9 cellular contexts compared by ENCODE assay signal in genomic region chr1:153490272-153491051, GRCh38. TPM values are rescaled to one million over a fixed set of nuclear protein-coding genes. Genes with fewer than 3 reads are reported as not detected.
DNase-seq lines count a peak whose midpoint lies in the region; ATAC-seq, FAIRE-seq and TF ChIP-seq lines count a peak whose summit lies in the region.
"Had no signal": no experiment of that assay in that cellular context is flagged by ENCODE, and none has a peak within 500 bp of the region (broad histone marks: within the 10 kb centered on the region; RNA-seq: fewer than 3 reads in every experiment).

No MANE protein-coding gene starts in this region.

- CTCF ChIA-PET in RWPE1 (lab: Yijun Ruan, JAX), result interaction anchor here (0.6 to 7.1 kb wide), 3 partner anchors 35 to 515 kb away, joined by 3 to 143 read pairs (median 3); partner anchors contain the start of gene S100A9

- no peak for TF ChIP-seq POLR2A in GM12892 (IDR thresholded peaks at IDR 0.05; ENCODE audit: low read depth, low read length)

- TF ChIP-seq CTCF in AG10803 (conservative IDR thresholded peaks at IDR 0.05; ENCODE audit: low read length), result peak; percentile 12; the same call in 1 of the 2 replicates
- no peak for TF ChIP-seq CTCF in RWPE1 (conservative IDR thresholded peaks at IDR 0.05; ENCODE audit: low read depth)

- H3K4me3 ChIP-seq in AG10803 (ENCODE audit: low read length) (no peak overlapping the region), skin epidermis (no peak overlapping the region)
- H3K4me3 ChIP-seq: right lobe of liver had no signal

- DNase-seq in AG10803 (ENCODE audit: low read depth) (peak; percentile 92), LoVo (ENCODE audit: low spot score) (peak; percentile 59), RWPE1 (ENCODE audit: low spot score) (peak; percentile 85), globus pallidus (ENCODE audit: low spot score) (peak; percentile 20), GM12892 (ENCODE audit: insufficient read length) (no peak)

- no peak for FAIRE-seq in GM12892 (lab: Jason Lieb, UNC)

- POLR2A ChIA-PET in RWPE1 (lab: Yijun Ruan, JAX; ENCODE audit: low non-redundant PET), result no interaction called here

- H3K27ac ChIP-seq in RWPE1 (peak overlapping the region; percentile 96), skin epidermis (peak overlapping the region in 20 of 21 experiments; percentile 20 to 91 (median 72))
- H3K27ac ChIP-seq: right lobe of liver had no signal

- ATAC-seq in HG02981 (IDR thresholded peaks at IDR 0.05; ENCODE audit: unreplicated experiment) (no peak), HG02759 (IDR thresholded peaks at IDR 0.05; ENCODE audit: unreplicated experiment) (no peak)

RNA-seq across cellular contexts. Expression of gene S100A7, which starts 30.0 kb away (rescaled TPM):
- not detected for polyA plus RNA-seq in GM12892 (2012; ENCODE audit: missing spikeins)

RNA-seq across cellular contexts. Expression of gene S100A6, which starts 45.3 kb away (rescaled TPM):
- polyA plus RNA-seq in GM12892 (2012; ENCODE audit: missing spikeins), result 24.7 TPM

RNA-seq across cellular contexts. Expression of gene S100A5, which starts 50.3 kb away (rescaled TPM):
- not detected for polyA plus RNA-seq in GM12892 (2012; ENCODE audit: missing spikeins)

RNA-seq across cellular contexts. Expression of gene S100A4, which starts 55.1 kb away (rescaled TPM):
- 53.5 TPM for polyA plus RNA-seq in GM12892 (2012; ENCODE audit: missing spikeins)

RNA-seq across cellular contexts. Expression of gene S100A3, which starts 58.6 kb away (rescaled TPM):
- not detected for polyA plus RNA-seq in GM12892 (2012; ENCODE audit: missing spikeins)
